ENCODE assay signal across 13 cellular contexts in the genomic region with DNA sequence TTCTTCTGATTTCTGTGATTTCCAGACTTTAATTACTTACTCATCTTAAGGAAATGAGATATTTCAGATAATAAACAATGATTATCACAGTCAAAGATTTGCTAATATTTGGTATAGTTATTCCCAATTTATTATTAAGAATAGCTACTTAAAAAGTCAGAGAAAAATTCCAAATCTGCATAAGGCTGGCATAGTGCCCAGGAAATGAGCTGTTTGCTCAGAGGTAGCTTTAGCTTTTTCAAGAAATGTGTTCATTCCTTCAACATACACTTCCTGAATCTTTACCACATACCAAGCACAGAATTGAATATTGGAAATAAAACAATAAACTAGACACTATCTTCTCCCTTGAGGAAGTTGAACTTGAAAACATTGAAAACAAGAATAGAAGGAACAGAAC. TPM values are rescaled to one million over a fixed set of nuclear protein-coding genes. Genes with fewer than 3 reads are reported as not detected.
"Had no signal": no experiment of that assay in that cellular context is flagged by ENCODE, and none has a peak within 500 bp of the region (broad histone marks: within the 10 kb centered on the region; RNA-seq: fewer than 3 reads in every experiment).

No MANE protein-coding gene starts in this region.

- H3K27me3 ChIP-seq: esophagus squamous epithelium, hepatocyte, right atrium auricular region, tibial artery, vagina had no signal

- H3K9me3 ChIP-seq: esophagus squamous epithelium, lower lobe of right lung, tibial artery, vagina had no signal

- H3K4me2 ChIP-seq: hepatocyte had no signal

- DNase-seq: activated CD4-positive, alpha-beta T cell treated with anti-CD3 and anti-CD28 coated beads for 48 hours; activated CD8-positive, alpha-beta T cell treated with anti-CD3 and anti-CD28 coated beads, Interleukin-2, amount 10 ng/mL, durations not matched to agents 7 days and 5 days; activated naive CD4-positive, alpha-beta T cell treated with anti-CD3 and anti-CD28 coated beads for 36 hours; esophagus squamous epithelium; lower lobe of right lung; naive thymus-derived CD4-positive, alpha-beta T cell; spleen; stimulated activated CD4-positive, alpha-beta T cell treated with anti-CD3 and anti-CD28 coated beads, Interleukin-1b, Interleukin-23, amount 100 ng/mL, for 48 hours; tibial artery had no signal

- H3K79me2 ChIP-seq: hepatocyte had no signal

- FAIRE-seq: endometrium had no signal

- H3K27ac ChIP-seq: esophagus squamous epithelium, hepatocyte, lower lobe of right lung, right atrium auricular region, spleen, tibial artery, vagina had no signal

- H2AFZ ChIP-seq: hepatocyte had no signal

- H3K36me3 ChIP-seq: esophagus squamous epithelium, lower lobe of right lung, right atrium auricular region, spleen, tibial artery, vagina had no signal

- H3K4me3 ChIP-seq: esophagus squamous epithelium, hepatocyte, lower lobe of right lung, right atrium auricular region, spleen, tibial artery, vagina had no signal

- H3K4me1 ChIP-seq: esophagus squamous epithelium, lower lobe of right lung, right atrium auricular region, spleen, tibial artery, vagina had no signal

RNA-seq across cellular contexts. Expression of gene KCNK1, which starts 44.3 kb away (rescaled TPM):
- polyA plus RNA-seq: naive thymus-derived CD4-positive, alpha-beta T cell had no signal
